In the genomic region with DNA sequence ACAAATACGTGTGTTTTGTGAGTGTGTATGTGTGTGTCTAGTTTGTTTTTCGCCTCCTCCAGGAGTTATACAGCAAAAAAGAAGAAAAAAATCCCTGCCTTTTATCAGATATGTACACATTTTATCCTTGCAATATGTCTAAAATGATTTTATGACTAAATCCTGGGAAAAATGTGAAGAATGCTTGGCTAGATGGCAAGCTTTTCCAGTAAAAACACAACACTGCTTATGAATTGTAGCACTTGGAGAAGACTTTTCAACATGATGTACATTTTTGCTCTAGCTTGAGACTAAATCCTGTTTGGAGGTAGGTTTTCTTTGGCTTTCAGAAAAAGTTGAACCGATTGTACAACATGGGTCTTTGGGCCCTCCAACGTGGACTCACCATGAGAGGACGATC, we compare ENCODE assay signal across 23 cellular contexts.
DNase-seq lines count a peak whose midpoint lies in the region; ATAC-seq, FAIRE-seq and TF ChIP-seq lines count a peak whose summit lies in the region.
"Had no signal": no experiment of that assay in that cellular context is flagged by ENCODE, and none has a peak within 500 bp of the region (broad histone marks: within the 10 kb centered on the region; RNA-seq: fewer than 3 reads in every experiment).

No MANE protein-coding gene starts in this region.

- H3K27me3 ChIP-seq in SK-N-SH (ENCODE audit: insufficient read depth) = no peaks in the 10 kb centered on the region
- H3K27me3 ChIP-seq in sigmoid colon = no peaks in the 10 kb centered on the region
- H3K27me3 ChIP-seq: pancreas had no signal

- H2AFZ ChIP-seq in SK-N-SH (ENCODE audit: low read depth) = no peak overlapping the region

- TF ChIP-seq EP300 in SK-N-SH (IDR thresholded peaks at IDR 0.05; ENCODE audit: borderline replicate concordance in 1 of 2, low read depth in 1 of 2, low read length in 1 of 2) (peak in 1 of 2 experiments; percentile 39; a peak in 1 of 4 replicates), sigmoid colon (IDR thresholded peaks at IDR 0.05) (no peak)

- H3K4me2 ChIP-seq in SK-N-SH = peak overlapping the region; percentile 55; the same call in 1 of the 2 replicates

- H3K4me1 ChIP-seq in SK-N-SH (ENCODE audit: control insufficient read depth in 1 of 2, insufficient read depth in 2 of 2, low read depth in 1 of 2, low read length in 1 of 2) (peaks cover 11 to 13% of the 10 kb centered on the region in 2 experiments; a peak in 2 of 4 replicates), sigmoid colon (peaks cover 0 to 64% (median 51%) of the 10 kb centered on the region in 4 donors)
- H3K4me1 ChIP-seq: lower lobe of right lung had no signal

- H3K9ac ChIP-seq in SK-N-SH = no peak overlapping the region

- no peak for TF ChIP-seq RAD21 in SK-N-SH (IDR thresholded peaks at IDR 0.05; ENCODE audit: low read length)

- H3K27me3 Mint-ChIP-seq in activated CD8-positive, alpha-beta memory T cell treated with anti-CD3 and anti-CD28 coated beads, Interleukin-2, amount 10 ng/mL, durations not matched to agents 7 days and 5 days = no peaks in the 10 kb centered on the region
- H3K27me3 Mint-ChIP-seq: activated naive CD8-positive, alpha-beta T cell treated with anti-CD3 and anti-CD28 coated beads, Interleukin-2, amount 10 ng/mL, durations not matched to agents 7 days and 5 days had no signal

- H3K4me3 ChIP-seq in SK-N-SH (ENCODE audit: low read depth in 2 of 2, low read length in 1 of 2) (no peak overlapping the region), sigmoid colon (no peak overlapping the region)
- H3K4me3 ChIP-seq: lower lobe of right lung, pancreas, skin epidermis had no signal

- H3K27ac Mint-ChIP-seq in activated CD8-positive, alpha-beta memory T cell treated with anti-CD3 and anti-CD28 coated beads, Interleukin-2, amount 10 ng/mL, durations not matched to agents 7 days and 5 days = no peak overlapping the region
- H3K27ac Mint-ChIP-seq: activated CD8-positive, alpha-beta T cell treated with anti-CD3 and anti-CD28 coated beads, Interleukin-2, amount 10 ng/mL, durations not matched to agents 7 days and 5 days; activated naive CD8-positive, alpha-beta T cell treated with anti-CD3 and anti-CD28 coated beads, Interleukin-2, amount 10 ng/mL, durations not matched to agents 7 days and 5 days; activated T-helper 1 cell treated with anti-CD3 and anti-CD28 coated beads, Interleukin-12 subunit alpha, Interleukin-12 subunit beta, Interleukin-2, Interleukin-4 antibody, amounts not matched to agents 30 ng/mL and 10 ng/mL and 1 ng/mL, durations not matched to agents 14 hours and 24 hours and 36 hours; WTC11 had no signal

- no peak for TF ChIP-seq POLR2A in sigmoid colon (IDR thresholded peaks at IDR 0.05)

- POLR2A ChIA-PET in SK-N-SH (lab: Yijun Ruan, JAX) = no interaction called here

- H3K4me3 Mint-ChIP-seq in activated CD8-positive, alpha-beta memory T cell treated with anti-CD3 and anti-CD28 coated beads, Interleukin-2, amount 10 ng/mL, durations not matched to agents 7 days and 5 days = no peak overlapping the region
- H3K4me3 Mint-ChIP-seq: activated CD8-positive, alpha-beta T cell treated with anti-CD3 and anti-CD28 coated beads, Interleukin-2, amount 10 ng/mL, durations not matched to agents 7 days and 5 days; activated naive CD8-positive, alpha-beta T cell treated with anti-CD3 and anti-CD28 coated beads, Interleukin-2, amount 10 ng/mL, durations not matched to agents 7 days and 5 days; activated T-helper 1 cell treated with anti-CD3 and anti-CD28 coated beads, Interleukin-12 subunit alpha, Interleukin-12 subunit beta, Interleukin-2, Interleukin-4 antibody, amounts not matched to agents 30 ng/mL and 10 ng/mL and 1 ng/mL, durations not matched to agents 14 hours and 24 hours and 36 hours; WTC11 had no signal

- FAIRE-seq in urothelium cell line (lab: Jason Lieb, UNC) = no peak
- FAIRE-seq: endometrium, pancreas had no signal

- H3K36me3 ChIP-seq in SK-N-SH (replicated peaks in 1 of 2; ENCODE audit: control insufficient read depth in 1 of 2, insufficient read depth in 2 of 2, low read length in 1 of 2) (peaks cover 0 to 19% of the 10 kb centered on the region in 2 experiments), sigmoid colon (no peaks in the 10 kb centered on the region)
- H3K36me3 ChIP-seq: lower lobe of right lung, pancreas had no signal

- H3K9me3 Mint-ChIP-seq in activated CD8-positive, alpha-beta memory T cell treated with anti-CD3 and anti-CD28 coated beads, Interleukin-2, amount 10 ng/mL, durations not matched to agents 7 days and 5 days (ENCODE audit: low read depth) = no peaks in the 10 kb centered on the region
- H3K9me3 Mint-ChIP-seq: activated naive CD8-positive, alpha-beta T cell treated with anti-CD3 and anti-CD28 coated beads, Interleukin-2, amount 10 ng/mL, durations not matched to agents 7 days and 5 days had no signal

- H3K9me3 ChIP-seq in SK-N-SH (no peaks in the 10 kb centered on the region), sigmoid colon (no peaks in the 10 kb centered on the region)
- H3K9me3 ChIP-seq: lower lobe of right lung, pancreas had no signal

- H3K4me1 Mint-ChIP-seq in activated CD8-positive, alpha-beta memory T cell treated with anti-CD3 and anti-CD28 coated beads, Interleukin-2, amount 10 ng/mL, durations not matched to agents 7 days and 5 days = peaks cover 19% of the 10 kb centered on the region
- H3K4me1 Mint-ChIP-seq: WTC11 had no signal

- H3K9me2 ChIP-seq in SK-N-SH = no peaks in the 10 kb centered on the region

- intact Hi-C loops in sigmoid colon (cut with DNase I) = no loop called here

- no peak for TF ChIP-seq CTCF in SK-N-SH (IDR thresholded peaks at IDR 0.05)
- TF ChIP-seq CTCF in sigmoid colon (IDR thresholded peaks at IDR 0.05) = no peak

- WGBS in SK-N-SH (ENCODE audit: low lambda C conversion rate) = 90% methylated on average over 5 of the region's 5 CpGs
- 88 to 95% methylated on average over 5 of the region's 5 CpGs for WGBS in sigmoid colon, 2 donors

- CTCF ChIA-PET in SK-N-SH (lab: Yijun Ruan, JAX) = interaction anchor here (1.2 kb wide), 1 partner anchor 11 kb away, joined by 4 read pairs; no protein-coding TSS in a partner anchor
- CTCF ChIA-PET in activated CD8-positive, alpha-beta memory T cell treated with anti-CD3 and anti-CD28 coated beads, Interleukin-2, amount 10 ng/mL, durations not matched to agents 7 days and 5 days (lab: Charles Lee) = no interaction called here

- ATAC-seq in GM18907 (IDR thresholded peaks at IDR 0.05; ENCODE audit: unreplicated experiment) = no peak
- no peak for ATAC-seq in activated CD8-positive, alpha-beta memory T cell treated with anti-CD3 and anti-CD28 coated beads, Interleukin-2, amount 10 ng/mL, durations not matched to agents 7 days and 5 days
- ATAC-seq: activated CD8-positive, alpha-beta T cell treated with anti-CD3 and anti-CD28 coated beads, Interleukin-2, amount 10 ng/mL, durations not matched to agents 7 days and 5 days; lower lobe of right lung; pancreas; WTC11 had no signal

- H3F3A ChIP-seq in SK-N-SH (replicated peaks; ENCODE audit: insufficient read depth) = peaks cover 20% of the 10 kb centered on the region

- H3K79me2 ChIP-seq in SK-N-SH (ENCODE audit: insufficient read depth) = no peaks in the 10 kb centered on the region

- DNase-seq in AG08396 (ENCODE audit: low spot score) (peak; percentile 36), SK-N-SH (no peak), fibroblast of gingiva (ENCODE audit: low read depth) (peak; percentile 64), sigmoid colon (no peak), NCI-H1436 treated with DMSO at 0.1 percent for 48 hours (lab: John Stamatoyannopoulos, UW) (no peak), urothelium cell line (ENCODE audit: low spot score) (no peak)
- DNase-seq in activated CD8-positive, alpha-beta memory T cell treated with anti-CD3 and anti-CD28 coated beads, Interleukin-2, amount 10 ng/mL, durations not matched to agents 7 days and 5 days = no peak
- DNase-seq: ACHN; activated CD8-positive, alpha-beta T cell treated with anti-CD3 and anti-CD28 coated beads, Interleukin-2, amount 10 ng/mL, durations not matched to agents 7 days and 5 days; activated naive CD8-positive, alpha-beta T cell treated with anti-CD3 and anti-CD28 coated beads, Interleukin-2, amount 10 ng/mL, durations not matched to agents 7 days and 5 days; lower lobe of right lung; NCI-H1930; NCI-H510A; pancreas; SHP77; stimulated activated CD4-positive, alpha-beta T cell treated with anti-CD3 and anti-CD28 coated beads, Interleukin-4, amount 100 ng/mL, for 4 hours; stimulated activated CD8-positive, alpha-beta memory T cell treated with anti-CD3 and anti-CD28 coated beads, Interleukin-4, amount 100 ng/mL, for 48 hours; T-helper 2 cell had no signal

- H3K27ac ChIP-seq in SK-N-SH (ENCODE audit: low read depth in 2 of 2, low read length in 1 of 2) (peak overlapping the region; percentile 26 to 82; a peak in 3 of 4 replicates), sigmoid colon (peak overlapping the region; percentile 4 to 76 (median 66))
- H3K27ac ChIP-seq: lower lobe of right lung, pancreas had no signal

- H4K20me1 ChIP-seq in SK-N-SH (ENCODE audit: insufficient read depth) = no peaks in the 10 kb centered on the region

- H3K36me3 Mint-ChIP-seq in activated CD8-positive, alpha-beta memory T cell treated with anti-CD3 and anti-CD28 coated beads, Interleukin-2, amount 10 ng/mL, durations not matched to agents 7 days and 5 days = peaks cover 20% of the 10 kb centered on the region
- H3K36me3 Mint-ChIP-seq: WTC11 had no signal

TF ChIP-seq in SK-N-SH, 30 proteins besides CTCF, POLR2A, EP300 and RAD21 (continues in another document):
- TF ChIP-seq MAX (IDR thresholded peaks at IDR 0.05; ENCODE audit: low read depth) = no peak
- no peak for TF ChIP-seq GATA2 (CRISPR knock-in tag; IDR thresholded peaks at IDR 0.05)
- peak; percentile 47; the same call in 1 of the 2 replicates for TF ChIP-seq FOSL2 (IDR thresholded peaks at IDR 0.05; ENCODE audit: borderline replicate concordance, low read depth)
- peak; percentile 48; the same call in 1 of the 2 replicates for TF ChIP-seq PBX3 (IDR thresholded peaks at IDR 0.05)
- no peak for TF ChIP-seq FOXJ3 (CRISPR knock-in tag; IDR thresholded peaks at IDR 0.05)
- TF ChIP-seq NFIC (IDR thresholded peaks at IDR 0.05; ENCODE audit: borderline replicate concordance) = peak; percentile 58; the same call in 1 of the 2 replicates
- peak; percentile 49; the same call in 1 of the 2 replicates for TF ChIP-seq JUND (IDR thresholded peaks at IDR 0.05)
- TF ChIP-seq NRF1 (IDR thresholded peaks at IDR 0.05; ENCODE audit: low read depth, low read length) = no peak

Comparison
In these comparisons a context has a peak if more than half of its experiments do, and no peak if none do; other contexts are left out.
1. DNase-seq: peak in AG08396 (single experiment) and fibroblast of gingiva (single experiment); none in SK-N-SH (single experiment), sigmoid colon (single experiment), activated CD8-positive, alpha-beta memory T cell treated with anti-CD3 and anti-CD28 coated beads, Interleukin-2, amount 10 ng/mL, durations not matched to agents 7 days and 5 days (single experiment), NCI-H1436 treated with DMSO at 0.1 percent for 48 hours (single experiment) and urothelium cell line (single experiment).